Comparison of ENCODE assay signal across 9 cellular contexts in the genomic region with DNA sequence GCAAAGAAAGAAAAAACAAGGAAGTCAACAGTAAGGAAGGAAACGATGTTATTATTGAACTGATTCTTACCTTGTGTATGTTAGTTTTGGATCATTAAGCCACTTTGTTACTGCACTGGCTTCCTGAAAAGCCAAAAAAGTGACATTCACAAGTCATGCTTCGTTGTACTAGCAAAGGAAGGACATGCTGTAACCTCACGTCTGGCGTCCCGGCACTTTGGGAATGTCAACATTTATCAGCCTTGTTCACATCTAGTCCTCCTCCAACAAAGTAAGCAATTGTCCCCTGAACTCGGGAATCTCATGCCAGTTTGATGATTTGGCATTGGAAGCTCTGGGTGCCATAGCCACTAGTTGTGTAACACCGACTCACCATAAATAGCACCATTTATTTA. TPM values are rescaled to one million over a fixed set of nuclear protein-coding genes. Genes with fewer than 3 reads are reported as not detected.
A peak's percentile ranks its signal among the peaks of the same experiment; 100 is the strongest.
DNase-seq lines count a peak whose midpoint lies in the region; ATAC-seq, FAIRE-seq and TF ChIP-seq lines count a peak whose summit lies in the region.
"Had no signal": no experiment of that assay in that cellular context is flagged by ENCODE, and none has a peak within 500 bp of the region (broad histone marks: within the 10 kb centered on the region; RNA-seq: fewer than 3 reads in every experiment).

No MANE protein-coding gene starts in this region.

- peak; percentile 19 for DNase-seq in EH (ENCODE audit: low read depth)
- DNase-seq in OCI-M1 (lab: John Stamatoyannopoulos, UW), result peak; percentile 54
- DNase-seq in H1 (ENCODE audit: low read depth in 1 of 2, low spot score in 2 of 2), result no peak
- DNase-seq in UCSD-AML1 (lab: John Stamatoyannopoulos, UW; ENCODE audit: unreplicated experiment), result no peak
- DNase-seq in DMS 273 treated with DMSO at 0.1 percent for 48 hours (lab: John Stamatoyannopoulos, UW), result no peak

- H3K4me3 ChIP-seq in H1 (ENCODE audit: extremely low read depth in 1 of 4, insufficient read depth in 2 of 4, low read depth in 3 of 4, low read length in 4 of 4) (peak overlapping the region in 1 of 4 experiments; percentile 81; a peak in 3 of 8 replicates), parathyroid adenoma (ENCODE audit: low read depth, low read length) (peak overlapping the region; percentile 83)

- H2BK5ac ChIP-seq in H1 (ENCODE audit: low read depth, low read length), result no peak overlapping the region

- CTCF ChIA-PET in H1 (lab: Charles Lee; ENCODE audit: partially characterized antibody), result interaction anchor here (0.5 to 13.2 kb wide), 10 partner anchors 9 to 278 kb away, joined by 3 to 127 read pairs (median 4); a partner anchor contains a TSS

- H4K8ac ChIP-seq in H1 (ENCODE audit: extremely low read depth, insufficient read depth, low read length), result no peak overlapping the region

- H3K36me3 ChIP-seq in H1 (ENCODE audit: control insufficient read depth in 2 of 4, insufficient read depth in 4 of 4, low read length in 3 of 4) (peaks cover 0 to 4% (median 0%) of the 10 kb centered on the region in 4 experiments; a peak in 1 of 8 replicates), parathyroid adenoma (ENCODE audit: control insufficient read depth, insufficient read depth, low read length) (no peaks in the 10 kb centered on the region)

- H4K5ac ChIP-seq in H1 (ENCODE audit: insufficient read length, low read depth, low read length), result no peak overlapping the region

- H3K56ac ChIP-seq in H1 (replicated peaks; ENCODE audit: insufficient read length, low read depth, low read length), result no peak overlapping the region

- H3K79me2 ChIP-seq in H1 (ENCODE audit: control insufficient read depth in 1 of 2, insufficient read depth in 2 of 2, low read length in 2 of 2) (no peaks in the 10 kb centered on the region), parathyroid adenoma (no peaks in the 10 kb centered on the region)

- TF ChIP-seq EP300 in H1 (IDR thresholded peaks at IDR 0.05; ENCODE audit: borderline replicate concordance in 1 of 2, low read depth in 2 of 2, low read length in 2 of 2), result no peak

- peaks cover 0 to 3% (median 0%) of the 10 kb centered on the region in 4 experiments; a peak in 2 of 7 replicates for H3K4me1 ChIP-seq in H1 (replicated peaks in 1 of 4; ENCODE audit: control insufficient read depth in 3 of 4, insufficient read depth in 4 of 4, low read length in 3 of 4)
- no peaks in the 10 kb centered on the region for H3K4me1 ChIP-seq in parathyroid adenoma

- no peak overlapping the region for H3K4ac ChIP-seq in H1 (replicated peaks; ENCODE audit: insufficient read length, low read depth, low read length)

- H3K79me1 ChIP-seq in H1 (ENCODE audit: low read depth, low read length), result no peaks in the 10 kb centered on the region

- H4K20me1 ChIP-seq in H1 (replicated peaks in 1 of 2; ENCODE audit: control insufficient read depth in 1 of 2, insufficient read depth in 2 of 2, low read length in 2 of 2), result no peaks in the 10 kb centered on the region

- no peak overlapping the region for H2BK20ac ChIP-seq in H1 (ENCODE audit: low read length)

- TF ChIP-seq CTCF in H1 (IDR thresholded peaks at IDR 0.05; ENCODE audit: control extremely low read depth in 1 of 3, insufficient read depth in 1 of 3, low read depth in 1 of 3, low read length in 3 of 3) (no peak), parathyroid adenoma (IDR thresholded peaks at IDR 0.05) (no peak)

- H3K27me3 ChIP-seq in H1 (replicated peaks in 1 of 4; ENCODE audit: control insufficient read depth in 3 of 4, extremely low read depth in 1 of 4, insufficient read depth in 3 of 4, low read length in 3 of 4), result no peaks in the 10 kb centered on the region
- H3K27me3 ChIP-seq in parathyroid adenoma (ENCODE audit: control insufficient read depth, insufficient read depth, low read length), result no peaks in the 10 kb centered on the region

- no peak overlapping the region for H3K27ac ChIP-seq in H1 (ENCODE audit: low read depth, low read length)
- H3K27ac ChIP-seq in parathyroid adenoma, result peak overlapping the region; percentile 54

- peaks cover 5% of the 10 kb centered on the region; the same call in 1 of the 2 replicates for H3K23me2 ChIP-seq in H1 (ENCODE audit: low read depth, low read length)

- H4K91ac ChIP-seq in H1 (replicated peaks; ENCODE audit: insufficient read length, low read length), result no peak overlapping the region

- H3K9me3 ChIP-seq in H1 (ENCODE audit: insufficient read depth in 2 of 2, low read depth in 1 of 2, low read length in 1 of 2) (no peaks in the 10 kb centered on the region), parathyroid adenoma (ENCODE audit: control insufficient read depth, low read length) (no peaks in the 10 kb centered on the region)

- H2BK120ac ChIP-seq in H1 (replicated peaks; ENCODE audit: low read depth, low read length), result no peak overlapping the region

- no peak for TF ChIP-seq POLR2A in H1 (IDR thresholded peaks at IDR 0.05; ENCODE audit: control extremely low read depth in 1 of 2, low read depth in 2 of 2, low read length in 2 of 2)

- H3K9ac ChIP-seq in H1 (replicated peaks in 1 of 4; ENCODE audit: extremely low read depth in 1 of 4, low read depth in 3 of 4, low read length in 3 of 4) (no peak overlapping the region), parathyroid adenoma (no peak overlapping the region)

- H2BK12ac ChIP-seq in H1 (ENCODE audit: low read depth, low read length), result no peak overlapping the region

- TF ChIP-seq RAD21 in H1 (IDR thresholded peaks at IDR 0.05 in 1 of 2, conservative IDR thresholded peaks at IDR 0.05 in 1 of 2; ENCODE audit: low read depth in 2 of 2, low read length in 2 of 2), result no peak

- no peak overlapping the region for H2BK15ac ChIP-seq in H1 (ENCODE audit: low read length)

- no peak for ATAC-seq in HG02970 (IDR thresholded peaks at IDR 0.05; ENCODE audit: low FRiP score, unreplicated experiment)
- no peak for ATAC-seq in activated CD4-positive, CD25-positive, alpha-beta regulatory T cell treated with anti-CD3 and anti-CD28 coated beads, Interleukin-2, amount 50 U/mL, for 24 hours

- peak overlapping the region; percentile 65 to 84; a peak in 3 of 4 replicates for H3K4me2 ChIP-seq in H1 (ENCODE audit: insufficient read depth in 1 of 2, low read depth in 2 of 2, low read length in 2 of 2)
- peak overlapping the region; percentile 95 for H3K4me2 ChIP-seq in parathyroid adenoma (ENCODE audit: low read length)

- H3K18ac ChIP-seq in H1 (ENCODE audit: extremely low read depth, low read length), result no peak overlapping the region

- H3K23ac ChIP-seq in H1 (ENCODE audit: insufficient read length), result no peak overlapping the region

- POLR2A ChIA-PET in H1 (lab: Charles Lee; ENCODE audit: partially characterized antibody), result interaction anchor here (1.4 to 2.2 kb wide), 4 partner anchors 8 to 295 kb away, joined by 4 to 7 read pairs (median 5); a partner anchor contains a TSS

- no peak overlapping the region for H2AK5ac ChIP-seq in H1 (ENCODE audit: low read depth, low read length)

- H3K14ac ChIP-seq in H1 (ENCODE audit: insufficient read length), result no peak overlapping the region

- H2AFZ ChIP-seq in H1 (ENCODE audit: low read length) (peak overlapping the region; percentile 96), parathyroid adenoma (peak overlapping the region; percentile 94)

- WGBS in H1 (ENCODE audit: extremely low coverage in 1 of 2, insufficient coverage in 1 of 2, insufficient read length in 1 of 2, insufficient replicate concordance in 2 of 2, low coverage in 1 of 2, low lambda C conversion rate in 2 of 2, missing lambda C conversion rate in 1 of 2), 2 experiments, result 90% methylated on average over 7 of the region's 7 CpGs; no CpG with 5 or more reads in 1 of the 2 experiments

- FAIRE-seq in H1 (lab: Jason Lieb, UNC), result no peak
- FAIRE-seq: colon had no signal

RNA-seq across cellular contexts. Expression of a gene that starts 0.7 kb away (rescaled TPM):
- total RNA-seq in H1 (2021; fragmentation: NEBNext Ultra II Directional; extraction: Animal tissue kit (Norgen Biotek cat#: 25700)), result 20.6 and 21.7 TPM in 2 replicates
- polyA plus RNA-seq in H1 (2011; rRNA removed), result 12.0 and 15.3 TPM in 2 replicates
- polyA plus RNA-seq in H1 (2011; cell fraction: cytosol; rRNA removed), result 17.6 TPM
- 41.4 TPM for polyA plus RNA-seq in H1 (2011; cell fraction: nucleus; rRNA removed)
- 16.1 to 23.2 TPM (median 20.2 TPM) in 4 replicates for polyA plus RNA-seq in H1 (2012, experiment 1 of 2)
- 12.0 TPM for polyA plus RNA-seq in H1 (2012, experiment 2 of 2)
- polyA plus RNA-seq in H1 (2013, experiment 1 of 2), result 10.9 TPM
- 10.2 TPM for polyA plus RNA-seq in H1 (2013, experiment 2 of 2)
- polyA minus RNA-seq in H1 (2011; rRNA and poly(A)+ RNA removed), result 16.0 and 19.4 TPM in 2 replicates
- 10.9 TPM for polyA minus RNA-seq in H1 (2011; cell fraction: cytosol; rRNA and poly(A)+ RNA removed)
- 24.7 TPM for polyA minus RNA-seq in H1 (2011; cell fraction: nucleus; rRNA and poly(A)+ RNA removed)

RNA-seq across cellular contexts. Expression of a gene that starts 18.6 kb away (rescaled TPM):
- 0.44 and 0.52 TPM in 2 replicates for total RNA-seq in H1 (2021; fragmentation: NEBNext Ultra II Directional; extraction: Animal tissue kit (Norgen Biotek cat#: 25700))
- 0.38 and 0.46 TPM in 2 replicates for polyA plus RNA-seq in H1 (2011; rRNA removed)
- 0.40 TPM for polyA plus RNA-seq in H1 (2011; cell fraction: cytosol; rRNA removed)
- polyA plus RNA-seq in H1 (2011; cell fraction: nucleus; rRNA removed), result 0.23 TPM
- polyA plus RNA-seq in H1 (2012, experiment 1 of 2), result 0.17 to 0.61 TPM (median 0.40 TPM) in 4 replicates
- 0.17 TPM for polyA plus RNA-seq in H1 (2012, experiment 2 of 2)
- polyA plus RNA-seq in H1 (2013, experiment 1 of 2), result 0.20 TPM
- polyA plus RNA-seq in H1 (2013, experiment 2 of 2), result 0.26 TPM
- 0.51 and 0.85 TPM in 2 replicates for polyA minus RNA-seq in H1 (2011; rRNA and poly(A)+ RNA removed)
- polyA minus RNA-seq in H1 (2011; cell fraction: cytosol; rRNA and poly(A)+ RNA removed), result not detected
- not detected for polyA minus RNA-seq in H1 (2011; cell fraction: nucleus; rRNA and poly(A)+ RNA removed)

RNA-seq across cellular contexts. Expression of a gene that starts 27.3 kb away (rescaled TPM):
- not detected in 2 replicates for total RNA-seq in H1 (2021; fragmentation: NEBNext Ultra II Directional; extraction: Animal tissue kit (Norgen Biotek cat#: 25700))
- polyA plus RNA-seq in H1 (2011; rRNA removed), result not detected in 2 replicates
- not detected for polyA plus RNA-seq in H1 (2011; cell fraction: cytosol; rRNA removed)
- polyA plus RNA-seq in H1 (2011; cell fraction: nucleus; rRNA removed), result not detected
- polyA plus RNA-seq in H1 (2012, experiment 1 of 2), result 0.08 TPM in 1 of 4 replicates, not detected in the others
- not detected for polyA plus RNA-seq in H1 (2012, experiment 2 of 2)
- polyA plus RNA-seq in H1 (2013, experiment 1 of 2), result not detected
- not detected for polyA plus RNA-seq in H1 (2013, experiment 2 of 2)
- not detected in 2 replicates for polyA minus RNA-seq in H1 (2011; rRNA and poly(A)+ RNA removed)
- polyA minus RNA-seq in H1 (2011; cell fraction: cytosol; rRNA and poly(A)+ RNA removed), result not detected
- polyA minus RNA-seq in H1 (2011; cell fraction: nucleus; rRNA and poly(A)+ RNA removed), result not detected

RNA-seq across cellular contexts. Expression of a gene that starts 53.0 kb away (rescaled TPM):
- total RNA-seq in H1 (2021; fragmentation: NEBNext Ultra II Directional; extraction: Animal tissue kit (Norgen Biotek cat#: 25700)), result not detected in 2 replicates
- not detected in 2 replicates for polyA plus RNA-seq in H1 (2011; rRNA removed)
- polyA plus RNA-seq in H1 (2011; cell fraction: cytosol; rRNA removed), result not detected
- polyA plus RNA-seq in H1 (2011; cell fraction: nucleus; rRNA removed), result 0.11 TPM
- not detected in 4 replicates for polyA plus RNA-seq in H1 (2012, experiment 1 of 2)
- polyA plus RNA-seq in H1 (2012, experiment 2 of 2), result not detected
- polyA plus RNA-seq in H1 (2013, experiment 1 of 2), result not detected
- polyA plus RNA-seq in H1 (2013, experiment 2 of 2), result not detected
- not detected in 2 replicates for polyA minus RNA-seq in H1 (2011; rRNA and poly(A)+ RNA removed)
- polyA minus RNA-seq in H1 (2011; cell fraction: cytosol; rRNA and poly(A)+ RNA removed), result not detected
- not detected for polyA minus RNA-seq in H1 (2011; cell fraction: nucleus; rRNA and poly(A)+ RNA removed)

Comparison
In these comparisons a context has a peak if more than half of its experiments do, and no peak if none do; other contexts are left out.
1. DNase-seq: peak in EH (single experiment) and OCI-M1 (single experiment); none in H1 (0 of 2), UCSD-AML1 (single experiment) and DMS 273 treated with DMSO at 0.1 percent for 48 hours (single experiment).